ENCODE assay signal across 9 cellular contexts in the genomic region with DNA sequence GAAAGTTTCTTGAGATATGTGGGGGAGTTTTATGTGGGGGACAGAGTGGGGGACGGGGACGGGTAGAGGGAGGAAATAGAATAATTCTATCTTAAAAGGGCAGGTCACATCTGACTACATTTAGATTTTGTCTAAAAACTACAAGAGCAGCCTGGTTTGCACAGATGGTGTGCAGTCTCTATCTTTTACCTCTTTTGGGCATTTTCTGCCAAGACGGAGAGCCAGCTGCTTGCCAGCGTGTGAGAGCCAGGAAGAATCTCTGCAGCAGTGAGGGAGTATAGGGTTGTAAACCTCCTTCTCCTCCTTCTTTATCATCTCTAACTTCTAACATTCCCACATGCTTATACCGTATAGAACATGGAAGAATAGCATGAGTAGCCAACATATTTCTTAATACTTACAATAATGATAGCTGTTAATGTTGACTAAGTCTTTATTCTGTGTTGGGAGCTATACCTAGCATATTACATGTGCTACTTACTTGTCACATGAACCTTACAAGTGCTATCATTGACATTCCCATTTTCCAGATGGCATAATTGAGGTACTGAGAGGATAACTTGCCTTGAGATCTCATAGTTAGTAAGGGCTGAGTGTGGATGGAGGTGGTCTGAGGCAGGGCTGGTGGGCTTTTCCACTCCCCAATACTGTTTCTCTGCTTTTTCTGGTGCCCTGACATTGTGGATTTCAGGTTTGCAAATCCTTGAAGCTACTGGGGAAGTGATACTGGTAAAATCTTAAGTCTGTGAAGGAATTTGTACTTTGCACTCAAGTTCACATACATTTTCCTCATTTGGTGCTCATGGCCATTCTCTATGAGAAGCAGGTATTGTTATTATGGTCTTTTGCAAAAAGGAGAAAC. TPM values are rescaled to one million over a fixed set of nuclear protein-coding genes. Genes with fewer than 3 reads are reported as not detected.
DNase-seq lines count a peak whose midpoint lies in the region; ATAC-seq and TF ChIP-seq lines count a peak whose summit lies in the region.
"Had no signal": no experiment of that assay in that cellular context is flagged by ENCODE, and none has a peak within 500 bp of the region (broad histone marks: within the 10 kb centered on the region; RNA-seq: fewer than 3 reads in every experiment).

No MANE protein-coding gene starts in this region.

- TF ChIP-seq CTCF in upper lobe of right lung (IDR thresholded peaks at IDR 0.05): no peak

- H3K27ac ChIP-seq in muscle layer of colon (ENCODE audit: low read depth, low read length) (peak overlapping the region; percentile 81), upper lobe of right lung (peak overlapping the region; percentile 84)

- peaks cover under 1% of the 10 kb centered on the region for H3K9me3 Mint-ChIP-seq in activated CD8-positive, alpha-beta memory T cell treated with anti-CD3 and anti-CD28 coated beads, Interleukin-2, amount 10 ng/mL, durations not matched to agents 7 days and 5 days (ENCODE audit: low read depth)
- no peaks in the 10 kb centered on the region for H3K9me3 Mint-ChIP-seq in central memory CD8-positive, alpha-beta T cell

- H3K27ac Mint-ChIP-seq in activated CD8-positive, alpha-beta memory T cell treated with anti-CD3 and anti-CD28 coated beads, Interleukin-2, amount 10 ng/mL, durations not matched to agents 7 days and 5 days: peak overlapping the region; percentile 95
- no peak overlapping the region for H3K27ac Mint-ChIP-seq in central memory CD8-positive, alpha-beta T cell (ENCODE audit: low read depth)

- peak overlapping the region; percentile 15 for H3K9ac ChIP-seq in muscle layer of colon (ENCODE audit: low read length)

- H3K36me3 ChIP-seq in muscle layer of colon (ENCODE audit: insufficient read depth, low read length) (no peaks in the 10 kb centered on the region), upper lobe of right lung (no peaks in the 10 kb centered on the region)

- peak overlapping the region; percentile 89 for H3K4me3 Mint-ChIP-seq in activated CD8-positive, alpha-beta memory T cell treated with anti-CD3 and anti-CD28 coated beads, Interleukin-2, amount 10 ng/mL, durations not matched to agents 7 days and 5 days
- H3K4me3 Mint-ChIP-seq in central memory CD8-positive, alpha-beta T cell: peak overlapping the region; percentile 40

- peaks cover 65% of the 10 kb centered on the region for H3K4me1 Mint-ChIP-seq in activated CD8-positive, alpha-beta memory T cell treated with anti-CD3 and anti-CD28 coated beads, Interleukin-2, amount 10 ng/mL, durations not matched to agents 7 days and 5 days
- H3K4me1 Mint-ChIP-seq in central memory CD8-positive, alpha-beta T cell: peaks cover 8% of the 10 kb centered on the region

- H3K4me3 ChIP-seq in muscle layer of colon (ENCODE audit: low read depth in 1 of 2, low read length in 2 of 2) (peak overlapping the region; percentile 54 to 58), upper lobe of right lung (peak overlapping the region; percentile 49)

- ATAC-seq in activated CD8-positive, alpha-beta memory T cell treated with anti-CD3 and anti-CD28 coated beads, Interleukin-2, amount 10 ng/mL, durations not matched to agents 7 days and 5 days: no peak
- ATAC-seq in central memory CD8-positive, alpha-beta T cell (replicated peaks; ENCODE audit: extremely low read depth, poor library complexity, severe bottlenecking): no peak
- ATAC-seq in upper lobe of right lung: no peak
- no peak for ATAC-seq in GM21529 (IDR thresholded peaks at IDR 0.05; ENCODE audit: unreplicated experiment)

- intact Hi-C loops in upper lobe of right lung (cut with DNase I): no loop called here

- no peak for DNase-seq in activated CD8-positive, alpha-beta memory T cell treated with anti-CD3 and anti-CD28 coated beads, Interleukin-2, amount 10 ng/mL, durations not matched to agents 7 days and 5 days
- DNase-seq in activated CD8-positive, alpha-beta memory T cell treated with anti-CD3 and anti-CD28 coated beads for 24 hours: no peak
- DNase-seq in central memory CD8-positive, alpha-beta T cell (ENCODE audit: low spot score in 2 of 2): no peak
- no peak for DNase-seq in upper lobe of right lung
- DNase-seq in mesenteric fat pad (ENCODE audit: low spot score): no peak
- DNase-seq in NCI-H1092 (lab: John Stamatoyannopoulos, UW): no peak
- DNase-seq: activated effector memory CD4-positive, alpha-beta T cell treated with anti-CD3 and anti-CD28 coated beads, Interleukin-2, amount 50 U/mL, for 16 hours had no signal

- H3K27me3 Mint-ChIP-seq in activated CD8-positive, alpha-beta memory T cell treated with anti-CD3 and anti-CD28 coated beads, Interleukin-2, amount 10 ng/mL, durations not matched to agents 7 days and 5 days: peaks cover 5% of the 10 kb centered on the region
- H3K27me3 Mint-ChIP-seq in central memory CD8-positive, alpha-beta T cell: peaks cover 36% of the 10 kb centered on the region

- no peaks in the 10 kb centered on the region for H3K27me3 ChIP-seq in muscle layer of colon (ENCODE audit: control insufficient read depth in 1 of 2, insufficient read depth in 2 of 2, low read length in 2 of 2)
- no peaks in the 10 kb centered on the region for H3K27me3 ChIP-seq in upper lobe of right lung

- H3K4me1 ChIP-seq in muscle layer of colon (ENCODE audit: insufficient read depth, low read length) (peaks cover 33% of the 10 kb centered on the region), upper lobe of right lung (peaks cover 9% of the 10 kb centered on the region)

- peaks cover 53% of the 10 kb centered on the region for H3K36me3 Mint-ChIP-seq in activated CD8-positive, alpha-beta memory T cell treated with anti-CD3 and anti-CD28 coated beads, Interleukin-2, amount 10 ng/mL, durations not matched to agents 7 days and 5 days
- no peaks in the 10 kb centered on the region for H3K36me3 Mint-ChIP-seq in central memory CD8-positive, alpha-beta T cell (ENCODE audit: insufficient read depth)

- CTCF ChIA-PET in activated CD8-positive, alpha-beta memory T cell treated with anti-CD3 and anti-CD28 coated beads, Interleukin-2, amount 10 ng/mL, durations not matched to agents 7 days and 5 days (lab: Charles Lee): interaction anchor here (1.0 to 8.6 kb wide), 10 partner anchors 12 to 108 kb away, joined by 3 to 74 read pairs (median 8); partner anchors contain the start of gene TCTN3

- H3K9me3 ChIP-seq in muscle layer of colon (ENCODE audit: low read length): no peaks in the 10 kb centered on the region
- H3K9me3 ChIP-seq in upper lobe of right lung: no peaks in the 10 kb centered on the region

RNA-seq across cellular contexts. Expression of gene ENTPD1, which starts 1.1 kb away (rescaled TPM):
- total RNA-seq in activated CD8-positive, alpha-beta memory T cell treated with anti-CD3 and anti-CD28 coated beads, Interleukin-2, amount 10 ng/mL, durations not matched to agents 7 days and 5 days: 100 to 1,000 TPM; 150 to 395 TPM
- total RNA-seq in upper lobe of right lung: 64.6 TPM
- 25.4 TPM for total RNA-seq in mesenteric fat pad
